In the genomic region with DNA sequence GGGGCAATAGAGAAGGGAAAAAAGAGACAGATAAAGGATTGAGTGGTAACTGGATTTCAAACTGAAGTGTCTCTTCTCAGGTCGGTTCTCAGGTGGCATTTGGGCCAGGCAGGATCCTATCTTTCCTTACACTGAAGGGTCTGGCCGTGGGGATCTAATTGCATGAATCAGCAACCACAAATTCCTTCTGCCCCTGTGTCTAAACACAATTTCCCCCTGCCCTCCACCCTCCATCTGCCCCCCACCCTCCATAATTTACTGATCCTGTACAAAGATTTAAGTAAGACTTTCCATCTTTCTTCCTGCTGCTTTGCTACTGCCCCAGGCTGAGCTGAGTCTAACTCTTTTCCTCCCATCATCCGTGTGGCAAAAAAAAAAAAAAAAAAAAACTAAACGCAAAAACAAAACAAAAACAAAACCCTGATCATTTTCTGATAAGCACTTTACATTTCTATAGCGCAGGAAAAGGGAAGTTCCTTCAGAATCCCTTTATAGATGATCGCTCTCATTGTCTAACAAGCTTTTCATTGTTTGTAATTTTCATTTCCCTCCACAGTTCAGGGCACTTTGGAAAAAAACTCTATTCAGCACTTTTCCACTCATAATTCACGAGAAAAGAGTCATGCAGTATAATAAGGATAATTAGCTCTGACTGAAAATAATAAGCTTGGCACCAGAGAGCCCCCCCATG, we compare ENCODE assay signal across 14 cellular contexts.
DNase-seq lines count a peak whose midpoint lies in the region; ATAC-seq, FAIRE-seq and TF ChIP-seq lines count a peak whose summit lies in the region.
"Had no signal": no experiment of that assay in that cellular context is flagged by ENCODE, and none has a peak within 500 bp of the region (broad histone marks: within the 10 kb centered on the region; RNA-seq: fewer than 3 reads in every experiment).

No MANE protein-coding gene starts in this region.

- H3K9me2 ChIP-seq in Loucy (replicated peaks; ENCODE audit: low read depth, low read length) = no peaks in the 10 kb centered on the region

- no peak for TF ChIP-seq EP300 in HepG2 (IDR thresholded peaks at IDR 0.05; ENCODE audit: low read depth in 2 of 2, low read length in 2 of 2)
- TF ChIP-seq EP300 in HepG2 (CRISPR knock-in tag; IDR thresholded peaks at IDR 0.05; ENCODE audit: borderline replicate concordance) = no peak

- in situ Hi-C loops in HepG2 (cut with HindIII; ENCODE audit: extremely low pct_ligation_motif_present, low pct_unique_long_range_greater_than_20kb) = no loop called here

- no peak for TF ChIP-seq RAD21 in HepG2 (CRISPR knock-in tag; IDR thresholded peaks at IDR 0.05)

- no peak for FAIRE-seq in HepG2 (lab: Jason Lieb, UNC)
- FAIRE-seq: RCC 7860 had no signal

- no peaks in the 10 kb centered on the region for H3K9me3 ChIP-seq in A673 (ENCODE audit: low read depth, low read length, poor library complexity, severe bottlenecking)
- H3K9me3 ChIP-seq in Loucy (ENCODE audit: insufficient read depth, low read depth, low read length) = no peaks in the 10 kb centered on the region
- no peaks in the 10 kb centered on the region for H3K9me3 ChIP-seq in HepG2 (ENCODE audit: low read length)
- no peaks in the 10 kb centered on the region for H3K9me3 ChIP-seq in endodermal cell (ENCODE audit: control insufficient read depth, low read length)
- H3K9me3 ChIP-seq: upper lobe of right lung had no signal

- WGBS in HepG2 (ENCODE audit: low lambda C conversion rate) = 29% methylated on average over 7 of the region's 7 CpGs
- 78 to 86% methylated on average over 3 to 6 of the region's 7 CpGs for WGBS in endodermal cell (ENCODE audit: insufficient coverage in 1 of 2, insufficient read length in 1 of 2), 2 experiments

- peak overlapping the region; percentile 59 for H3K27ac ChIP-seq in A673 (ENCODE audit: low read depth, low read length, poor library complexity, severe bottlenecking)
- no peak overlapping the region for H3K27ac ChIP-seq in HepG2 (ENCODE audit: extremely low read length, insufficient read depth, low read length)
- no peak overlapping the region for H3K27ac ChIP-seq in endodermal cell (ENCODE audit: low read depth, low read length)
- H3K27ac ChIP-seq: upper lobe of right lung had no signal

- H3K4me1 ChIP-seq in A673 (ENCODE audit: insufficient read depth, low read length, poor library complexity, severe bottlenecking) (peaks cover 37% of the 10 kb centered on the region), Loucy (ENCODE audit: insufficient read depth, low read length, poor library complexity, severe bottlenecking) (peaks cover 75% of the 10 kb centered on the region), HepG2 (ENCODE audit: insufficient read depth, low read length) (no peaks in the 10 kb centered on the region), endodermal cell (ENCODE audit: control insufficient read depth, insufficient read depth, low read length) (no peaks in the 10 kb centered on the region)
- H3K4me1 ChIP-seq: upper lobe of right lung had no signal

- no peak for TF ChIP-seq CTCF in A673 (conservative IDR thresholded peaks at IDR 0.05; ENCODE audit: low read depth, low read length)
- no peak for TF ChIP-seq CTCF in Loucy (conservative IDR thresholded peaks at IDR 0.05; ENCODE audit: low read length)
- no peak for TF ChIP-seq CTCF in HepG2 (CRISPR knock-in tag; IDR thresholded peaks at IDR 0.05)
- TF ChIP-seq CTCF in endodermal cell (conservative IDR thresholded peaks at IDR 0.05) = no peak

- peaks cover 8% of the 10 kb centered on the region; the same call in 1 of the 2 replicates for H3F3A ChIP-seq in Loucy (ENCODE audit: low read depth)

- no peak overlapping the region for H3K4me3 Mint-ChIP-seq in endodermal cell

- ATAC-seq in HepG2 (no peak), GM18505 (IDR thresholded peaks at IDR 0.05; ENCODE audit: unreplicated experiment) (no peak), GM18858 (IDR thresholded peaks at IDR 0.05; ENCODE audit: unreplicated experiment) (no peak)

- H4K20me1 ChIP-seq in Loucy (ENCODE audit: insufficient read depth, low read length, poor library complexity, severe bottlenecking) (no peaks in the 10 kb centered on the region), HepG2 (ENCODE audit: insufficient read depth, low read length) (no peaks in the 10 kb centered on the region)

- TF ChIP-seq POLR2A in HepG2 (IDR thresholded peaks at IDR 0.05; ENCODE audit: insufficient read depth in 1 of 2, low read depth in 2 of 2, low read length in 2 of 2) = no peak
- TF ChIP-seq POLR2A in GM18505 (IDR thresholded peaks at IDR 0.05; ENCODE audit: borderline replicate concordance, extremely low read depth, insufficient read depth, insufficient read length) = no peak

- H3K79me2 ChIP-seq in Loucy (ENCODE audit: insufficient read depth, low read length) (no peaks in the 10 kb centered on the region), HepG2 (ENCODE audit: insufficient read depth, low read length) (no peaks in the 10 kb centered on the region)

- H3K4me2 ChIP-seq in Loucy (ENCODE audit: low read depth, low read length, poor library complexity, severe bottlenecking) = peak overlapping the region; percentile 71
- no peak overlapping the region for H3K4me2 ChIP-seq in HepG2 (ENCODE audit: low read depth, low read length)

- peaks cover 2% of the 10 kb centered on the region for H3K4me1 Mint-ChIP-seq in endodermal cell

- no peaks in the 10 kb centered on the region for H3K36me3 Mint-ChIP-seq in endodermal cell (ENCODE audit: low read depth)

- no peaks in the 10 kb centered on the region for H3K9me3 Mint-ChIP-seq in endodermal cell

- BruUV-seq in A673 (replicated peaks; lab: Mats Ljungman, UMichigan) (no TSS peak), HepG2 (replicated peaks; lab: Mats Ljungman, UMichigan) (no TSS peak)

- H3K27me3 ChIP-seq in A673 (replicated peaks; ENCODE audit: insufficient read depth, low read depth, low read length, poor library complexity) (no peaks in the 10 kb centered on the region), Loucy (ENCODE audit: insufficient read depth, low read length, poor library complexity, severe bottlenecking) (no peaks in the 10 kb centered on the region), HepG2 (ENCODE audit: control insufficient read depth in 1 of 2, insufficient read depth in 2 of 2, low read length in 2 of 2) (no peaks in the 10 kb centered on the region; a peak in 2 of 5 replicates), endodermal cell (ENCODE audit: control insufficient read depth, insufficient read depth, low read length, poor library complexity, severe bottlenecking) (no peaks in the 10 kb centered on the region)
- H3K27me3 ChIP-seq: upper lobe of right lung had no signal

- DNase-seq in A673 (ENCODE audit: low spot score) (peak; percentile 76), RPMI7951 (ENCODE audit: low read depth) (peak; percentile 70), HepG2 (ENCODE audit: low spot score) (no peak), endodermal cell (no peak), Ammon's horn (ENCODE audit: low spot score) (no peak)
- DNase-seq: aorta; NCI-H2029 treated with DMSO at 0.1 percent for 48 hours; stimulated activated CD8-positive, alpha-beta memory T cell treated with anti-CD3 and anti-CD28 coated beads, Interleukin-4, amount 100 ng/mL, for 48 hours; T-helper 2 cell; upper lobe of right lung had no signal

- H3K27me3 Mint-ChIP-seq in endodermal cell (ENCODE audit: insufficient read depth) = no peaks in the 10 kb centered on the region

- H3K9ac ChIP-seq in Loucy (ENCODE audit: low read depth, low read length, poor library complexity, severe bottlenecking) (peak overlapping the region; percentile 75), HepG2 (ENCODE audit: insufficient read depth, low read depth, low read length) (no peak overlapping the region), endodermal cell (ENCODE audit: extremely low read depth, low read length, poor library complexity, severe bottlenecking) (no peak overlapping the region)

- no peak overlapping the region for H3K27ac Mint-ChIP-seq in endodermal cell

- H3K36me3 ChIP-seq in A673 (ENCODE audit: insufficient read depth, low read length, poor library complexity, severe bottlenecking) (no peaks in the 10 kb centered on the region), Loucy (ENCODE audit: insufficient read depth, low read length) (no peaks in the 10 kb centered on the region), HepG2 (replicated peaks in 1 of 2; ENCODE audit: control insufficient read depth in 1 of 2, insufficient read depth in 2 of 2, low read length in 2 of 2) (no peaks in the 10 kb centered on the region), endodermal cell (ENCODE audit: control insufficient read depth, insufficient read depth, low read length) (no peaks in the 10 kb centered on the region)
- H3K36me3 ChIP-seq: upper lobe of right lung had no signal

- intact Hi-C loops in A673 (cut with micrococcal nuclease; ENCODE audit: unreplicated experiment) (loop anchor here (1.0 kb wide), 1 partner anchor 97 kb away; no protein-coding TSS in a partner anchor), HepG2 (cut with micrococcal nuclease; ENCODE audit: unreplicated experiment) (no loop called here)

- CTCF ChIA-PET in A673 (lab: Charles Lee) = no interaction called here
- CTCF ChIA-PET in HepG2 (lab: Yijun Ruan, JAX; ENCODE audit: low intra/inter-chr PET ratio, low total read pairs) = no interaction called here

- H3K4me3 ChIP-seq in A673 (ENCODE audit: low read depth, low read length, poor library complexity, severe bottlenecking) (no peak overlapping the region), Loucy (ENCODE audit: low read length, poor library complexity, severe bottlenecking) (peak overlapping the region; percentile 63), HepG2 (replicated peaks in 1 of 3; ENCODE audit: insufficient read depth in 1 of 3, low read depth in 2 of 3, low read length in 3 of 3) (no peak overlapping the region), endodermal cell (ENCODE audit: low read length) (no peak overlapping the region)
- H3K4me3 ChIP-seq: upper lobe of right lung had no signal

- H2AFZ ChIP-seq in Loucy (ENCODE audit: low read length) = no peak overlapping the region
- H2AFZ ChIP-seq in HepG2 (ENCODE audit: low read length) = no peak overlapping the region

- POLR2A ChIA-PET in A673 (lab: Charles Lee; ENCODE audit: low non-redundant PET) (no interaction called here), HepG2 (lab: Yijun Ruan, JAX) (no interaction called here)

TF ChIP-seq in HepG2, 621 proteins besides CTCF, POLR2A, EP300 and RAD21:
- TF ChIP-seq HNRNPK (IDR thresholded peaks at IDR 0.05; ENCODE audit: low read depth, low read length, poor library complexity, severe bottlenecking) (peak; percentile 34), MAFF (IDR thresholded peaks at IDR 0.05; ENCODE audit: low read depth, low read length) (peak; percentile 44; the same call in 1 of the 2 replicates), MAFK (conservative IDR thresholded peaks at IDR 0.05 in 1 of 2, IDR thresholded peaks at IDR 0.05 in 1 of 2; ENCODE audit: low read length in 2 of 2) (peak; percentile 37 to 48; a peak in 2 of 4 replicates), NCOR1 (IDR thresholded peaks at IDR 0.05; ENCODE audit: borderline replicate concordance, low read length) (no peak)

Comparison
In these comparisons a context has a peak if more than half of its experiments do, and no peak if none do; other contexts are left out.
1. DNase-seq: peak in A673 (single experiment) and RPMI7951 (single experiment); none in HepG2 (single experiment), endodermal cell (single experiment) and Ammon's horn (single experiment).